Comparison of ENCODE assay signal across 32 cellular contexts in the genomic region with DNA sequence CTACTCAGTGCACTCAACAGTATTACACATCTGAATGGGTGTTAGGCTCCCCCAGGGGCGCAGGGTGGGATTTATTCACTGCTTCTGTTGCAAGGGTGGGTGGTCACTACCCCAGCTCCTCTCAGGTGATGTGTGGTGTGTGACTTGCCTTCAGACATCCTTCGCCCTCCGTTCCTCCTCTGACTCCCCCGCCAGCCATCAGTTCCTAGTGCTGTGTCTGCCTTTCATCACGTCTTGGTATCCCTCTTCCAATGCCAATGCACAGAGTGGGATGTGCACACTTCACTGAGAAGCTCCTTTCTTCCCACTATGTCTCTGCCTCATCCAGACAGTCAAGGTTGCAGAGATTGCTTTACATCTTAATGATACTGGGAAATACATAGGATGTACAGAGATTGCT.
"Had no signal": no experiment of that assay in that cellular context is flagged by ENCODE, and none has a peak within 500 bp of the region (broad histone marks: within the 10 kb centered on the region; RNA-seq: fewer than 3 reads in every experiment).

No MANE protein-coding gene starts in this region.

- H3K27ac Mint-ChIP-seq: activated CD4-positive, alpha-beta memory T cell treated with anti-CD3 and anti-CD28 coated beads for 36 hours; activated CD4-positive, alpha-beta T cell treated with anti-CD3 and anti-CD28 coated beads for 36 hours; activated CD4-positive, alpha-beta T cell treated with anti-CD3 and anti-CD28 coated beads, Interleukin-2, amount 10 ng/mL, durations not matched to agents 24 days and 14 days; activated CD8-positive, alpha-beta memory T cell treated with anti-CD3 and anti-CD28 coated beads, Interleukin-2, amount 10 ng/mL, durations not matched to agents 7 days and 5 days; activated CD8-positive, alpha-beta T cell treated with anti-CD3 and anti-CD28 coated beads, Interleukin-2, amount 10 ng/mL, durations not matched to agents 7 days and 5 days; activated naive CD4-positive, alpha-beta T cell treated with anti-CD3 and anti-CD28 coated beads, Interleukin-2, amount 10 ng/mL, durations not matched to agents 7 days and 5 days; activated naive CD4-positive, alpha-beta T cell treated with anti-CD3 and anti-CD28 coated beads, Interleukin-2, amount 50 U/mL, for 72 hours; activated naive CD8-positive, alpha-beta T cell treated with anti-CD3 and anti-CD28 coated beads, Interleukin-2, amount 10 ng/mL, durations not matched to agents 7 days and 5 days; activated T-helper 1 cell treated with anti-CD3 and anti-CD28 coated beads, Interleukin-12 subunit alpha, Interleukin-12 subunit beta, Interleukin-2, Interleukin-4 antibody, amounts not matched to agents 30 ng/mL and 10 ng/mL and 1 ng/mL, durations not matched to agents 14 hours and 24 hours and 36 hours; activated T-helper 2 cell treated with anti-CD3 and anti-CD28 coated beads, Interferon-gamma antibody, Interleukin-2, Interleukin-4, amounts not matched to agents 10 μg/mL and 5 μg/mL and 100 μg/mL, durations not matched to agents 14 hours and 24 hours and 36 hours; effector memory CD8-positive, alpha-beta T cell; T-cell; T-helper 1 cell treated with Interleukin-12 subunit alpha and Interleukin-12 subunit beta and Interleukin-4 antibody, amounts not matched to agents 30 μg/mL and 1 μg/mL, for 36 hours had no signal

- H3K9me3 Mint-ChIP-seq: activated CD4-positive, alpha-beta memory T cell treated with anti-CD3 and anti-CD28 coated beads for 36 hours; activated CD4-positive, alpha-beta T cell treated with anti-CD3 and anti-CD28 coated beads, Interleukin-2, amount 10 ng/mL, durations not matched to agents 24 days and 14 days; activated naive CD4-positive, alpha-beta T cell treated with anti-CD3 and anti-CD28 coated beads, Interleukin-2, amount 10 ng/mL, durations not matched to agents 7 days and 5 days; activated naive CD4-positive, alpha-beta T cell treated with anti-CD3 and anti-CD28 coated beads, Interleukin-2, amount 50 U/mL, for 72 hours; activated naive CD8-positive, alpha-beta T cell treated with anti-CD3 and anti-CD28 coated beads, Interleukin-2, amount 10 ng/mL, durations not matched to agents 7 days and 5 days; activated T-helper 1 cell treated with anti-CD3 and anti-CD28 coated beads, Interleukin-12 subunit alpha, Interleukin-12 subunit beta, Interleukin-2, Interleukin-4 antibody, amounts not matched to agents 30 ng/mL and 10 ng/mL and 1 ng/mL, durations not matched to agents 14 hours and 24 hours and 36 hours; activated T-helper 2 cell treated with anti-CD3 and anti-CD28 coated beads, Interferon-gamma antibody, Interleukin-2, Interleukin-4, amounts not matched to agents 10 μg/mL and 5 μg/mL and 100 μg/mL, durations not matched to agents 14 hours and 24 hours and 36 hours; brain; T-helper 1 cell treated with Interleukin-12 subunit alpha and Interleukin-12 subunit beta and Interleukin-4 antibody, amounts not matched to agents 30 μg/mL and 1 μg/mL, for 36 hours had no signal

- H3K27me3 Mint-ChIP-seq: activated CD4-positive, alpha-beta T cell treated with anti-CD3 and anti-CD28 coated beads, Interleukin-2, amount 10 ng/mL, durations not matched to agents 24 days and 14 days; activated CD8-positive, alpha-beta memory T cell treated with anti-CD3 and anti-CD28 coated beads, Interleukin-2, amount 10 ng/mL, durations not matched to agents 7 days and 5 days; activated naive CD4-positive, alpha-beta T cell treated with anti-CD3 and anti-CD28 coated beads, Interleukin-2, amount 10 ng/mL, durations not matched to agents 7 days and 5 days; activated naive CD8-positive, alpha-beta T cell treated with anti-CD3 and anti-CD28 coated beads, Interleukin-2, amount 10 ng/mL, durations not matched to agents 7 days and 5 days; brain had no signal

- ATAC-seq: activated CD4-positive, alpha-beta T cell treated with anti-CD3 and anti-CD28 coated beads for 36 hours; activated CD8-positive, alpha-beta memory T cell treated with anti-CD3 and anti-CD28 coated beads, Interleukin-2, amount 10 ng/mL, durations not matched to agents 7 days and 5 days; activated CD8-positive, alpha-beta T cell treated with anti-CD3 and anti-CD28 coated beads, Interleukin-2, amount 10 ng/mL, durations not matched to agents 7 days and 5 days; activated naive CD4-positive, alpha-beta T cell treated with anti-CD3 and anti-CD28 coated beads, Interleukin-2, amount 50 U/mL, for 72 hours; effector memory CD8-positive, alpha-beta T cell; gastroesophageal sphincter; heart right ventricle; T-cell had no signal

- DNase-seq: activated CD4-positive, alpha-beta memory T cell treated with anti-CD3 and anti-CD28 coated beads for 36 hours; activated CD4-positive, alpha-beta T cell treated with anti-CD3 and anti-CD28 coated beads for 36 hours; activated CD4-positive, alpha-beta T cell treated with anti-CD3 and anti-CD28 coated beads, Interleukin-2, amount 10 ng/mL, durations not matched to agents 24 days and 14 days; activated CD4-positive, CD25-positive, alpha-beta regulatory T cell; activated CD4-positive, CD25-positive, alpha-beta regulatory T cell treated with anti-CD3 and anti-CD28 coated beads, Interleukin-2, amount 50 U/mL, for 72 hours; activated CD8-positive, alpha-beta memory T cell treated with anti-CD3 and anti-CD28 coated beads, Interleukin-2, amount 10 ng/mL, durations not matched to agents 7 days and 5 days; activated CD8-positive, alpha-beta memory T cell treated with anti-CD3 and anti-CD28 coated beads, Interleukin-2, amount 50 U/mL, for 4 hours; activated CD8-positive, alpha-beta T cell treated with anti-CD3 and anti-CD28 coated beads, Interleukin-2, amount 10 ng/mL, durations not matched to agents 7 days and 5 days; activated gamma-delta T cell; activated naive CD4-positive, alpha-beta T cell; activated naive CD4-positive, alpha-beta T cell treated with anti-CD3 and anti-CD28 coated beads, Interleukin-2, amount 10 ng/mL, durations not matched to agents 7 days and 5 days; activated naive CD8-positive, alpha-beta T cell treated with anti-CD3 and anti-CD28 coated beads, Interleukin-2, amount 10 ng/mL, durations not matched to agents 7 days and 5 days; activated T-cell treated with anti-CD3 and anti-CD28 coated beads, Interleukin-2, amount 50 U/mL, for 1 hour; activated T-cell treated with anti-CD3 and anti-CD28 coated beads, Interleukin-2, amount 50 U/mL, for 48 hours; central memory CD4-positive, alpha-beta T cell; cerebellar nuclear complex; cortex of kidney; dermis blood vessel endothelial cell; effector CD4-positive, alpha-beta T cell; effector memory CD8-positive, alpha-beta T cell; erythroblast; esophagus squamous epithelium; foreskin melanocyte; heart right ventricle; T-cell; T1000 had no signal

- H3K36me3 Mint-ChIP-seq: activated CD4-positive, alpha-beta memory T cell treated with anti-CD3 and anti-CD28 coated beads for 36 hours; activated CD8-positive, alpha-beta memory T cell treated with anti-CD3 and anti-CD28 coated beads, Interleukin-2, amount 10 ng/mL, durations not matched to agents 7 days and 5 days; activated naive CD4-positive, alpha-beta T cell treated with anti-CD3 and anti-CD28 coated beads, Interleukin-2, amount 10 ng/mL, durations not matched to agents 7 days and 5 days; activated naive CD4-positive, alpha-beta T cell treated with anti-CD3 and anti-CD28 coated beads, Interleukin-2, amount 50 U/mL, for 72 hours; activated naive CD8-positive, alpha-beta T cell treated with anti-CD3 and anti-CD28 coated beads, Interleukin-2, amount 10 ng/mL, durations not matched to agents 7 days and 5 days; brain; T-cell had no signal

- H3K4me3 Mint-ChIP-seq: activated CD4-positive, alpha-beta memory T cell treated with anti-CD3 and anti-CD28 coated beads for 36 hours; activated CD4-positive, alpha-beta T cell treated with anti-CD3 and anti-CD28 coated beads for 36 hours; activated CD4-positive, alpha-beta T cell treated with anti-CD3 and anti-CD28 coated beads, Interleukin-2, amount 10 ng/mL, durations not matched to agents 24 days and 14 days; activated CD8-positive, alpha-beta memory T cell treated with anti-CD3 and anti-CD28 coated beads, Interleukin-2, amount 10 ng/mL, durations not matched to agents 7 days and 5 days; activated CD8-positive, alpha-beta T cell treated with anti-CD3 and anti-CD28 coated beads, Interleukin-2, amount 10 ng/mL, durations not matched to agents 7 days and 5 days; activated naive CD4-positive, alpha-beta T cell treated with anti-CD3 and anti-CD28 coated beads, Interleukin-2, amount 10 ng/mL, durations not matched to agents 7 days and 5 days; activated naive CD8-positive, alpha-beta T cell treated with anti-CD3 and anti-CD28 coated beads, Interleukin-2, amount 10 ng/mL, durations not matched to agents 7 days and 5 days; activated T-helper 1 cell treated with anti-CD3 and anti-CD28 coated beads, Interleukin-12 subunit alpha, Interleukin-12 subunit beta, Interleukin-2, Interleukin-4 antibody, amounts not matched to agents 30 ng/mL and 10 ng/mL and 1 ng/mL, durations not matched to agents 14 hours and 24 hours and 36 hours; brain; effector memory CD8-positive, alpha-beta T cell; T-cell; T-helper 1 cell treated with Interleukin-12 subunit alpha and Interleukin-12 subunit beta and Interleukin-4 antibody, amounts not matched to agents 30 μg/mL and 1 μg/mL, for 36 hours had no signal

- H3K4me1 Mint-ChIP-seq: activated CD4-positive, alpha-beta T cell treated with anti-CD3 and anti-CD28 coated beads for 36 hours; activated CD4-positive, alpha-beta T cell treated with anti-CD3 and anti-CD28 coated beads, Interleukin-2, amount 10 ng/mL, durations not matched to agents 24 days and 14 days; activated CD8-positive, alpha-beta memory T cell treated with anti-CD3 and anti-CD28 coated beads, Interleukin-2, amount 10 ng/mL, durations not matched to agents 7 days and 5 days; activated naive CD4-positive, alpha-beta T cell treated with anti-CD3 and anti-CD28 coated beads, Interleukin-2, amount 10 ng/mL, durations not matched to agents 7 days and 5 days; activated naive CD8-positive, alpha-beta T cell treated with anti-CD3 and anti-CD28 coated beads, Interleukin-2, amount 10 ng/mL, durations not matched to agents 7 days and 5 days; T-cell had no signal
